29 cellular contexts compared by ENCODE assay signal in the genomic region with DNA sequence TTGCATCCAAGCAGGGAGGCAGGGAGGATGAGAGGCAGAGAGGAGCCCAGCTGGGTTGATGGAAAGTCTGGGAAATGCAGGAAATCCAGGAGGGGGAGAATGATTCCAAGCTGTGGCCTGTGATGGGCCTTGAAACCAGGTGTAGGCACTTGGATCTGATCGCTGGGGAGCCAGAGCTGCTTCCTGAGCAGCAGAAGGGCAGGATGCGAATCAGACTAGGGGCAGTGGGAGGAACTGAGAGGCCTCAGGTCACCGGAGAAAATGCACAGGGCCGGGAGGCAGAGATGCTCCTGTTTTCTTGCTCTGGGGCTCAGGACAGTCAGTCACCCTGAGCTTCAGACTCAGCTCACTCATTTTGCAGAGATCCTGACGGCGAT. TPM values are rescaled to one million over a fixed set of nuclear protein-coding genes. Genes with fewer than 3 reads are reported as not detected.
"Had no signal": no experiment of that assay in that cellular context is flagged by ENCODE, and none has a peak within 500 bp of the region (broad histone marks: within the 10 kb centered on the region; RNA-seq: fewer than 3 reads in every experiment).

No MANE protein-coding gene starts in this region.

- DNase-seq: colonic mucosa; effector CD8-positive, alpha-beta T cell; endodermal cell; foreskin fibroblast; gastrocnemius medialis; heart left ventricle; left cardiac atrium; left lung; mesenchymal stem cell; naive thymus-derived CD8-positive, alpha-beta T cell; nephron progenitor cell; pancreas; stimulated activated CD4-positive, alpha-beta T cell treated with anti-CD3 and anti-CD28 coated beads, Interleukin-12 subunit alpha, Interleukin-12 subunit beta, amount 100 ng/mL, for 4 hours; stimulated activated CD4-positive, alpha-beta T cell treated with anti-CD3 and anti-CD28 coated beads, Interleukin-2, amount 100 ng/mL, for 24 hours; stimulated activated CD4-positive, alpha-beta T cell treated with anti-CD3 and anti-CD28 coated beads, Interleukin-4, amount 100 ng/mL, for 24 hours; stimulated activated naive CD4-positive, alpha-beta T cell treated with Interleukin-2 at 50 U/mL for 16 hours; stomach; thyroid gland; trophoblast cell had no signal

- H3K27ac ChIP-seq: colonic mucosa, epithelial cell of prostate, gastrocnemius medialis, heart left ventricle, hepatocyte, left lung, neutrophil, pancreas, stomach, thyroid gland, vagina had no signal

- ATAC-seq: esophagus mucosa; gastrocnemius medialis; heart left ventricle; left cardiac atrium; left lung; naive thymus-derived CD8-positive, alpha-beta T cell; pancreas; sciatic nerve; stimulated activated effector memory CD8-positive, alpha-beta T cell treated with anti-CD3 and anti-CD28 coated beads, Interleukin-12 subunit alpha, Interleukin-12 subunit beta, amount 100 ng/mL, for 72 hours had no signal

- H2AFZ ChIP-seq: hepatocyte had no signal

- H3K4me2 ChIP-seq: hepatocyte, smooth muscle cell had no signal

- H3K27ac Mint-ChIP-seq: dendritic cell treated with granulocyte-macrophage colony-stimulating factor and Interleukin-4, amounts not matched to agents 40 ng/mL and 50 ng/mL, for 4 days; endodermal cell; stimulated activated effector memory CD8-positive, alpha-beta T cell treated with anti-CD3 and anti-CD28 coated beads, Interleukin-12 subunit alpha, Interleukin-12 subunit beta, amount 100 ng/mL, for 72 hours had no signal

- H3K36me3 ChIP-seq: colonic mucosa, gastrocnemius medialis, heart left ventricle, left lung, neutrophil, pancreas, stomach, thyroid gland, vagina had no signal

- H3K9me3 ChIP-seq: colonic mucosa, gastrocnemius medialis, heart left ventricle, left lung, neutrophil, pancreas, stomach, thyroid gland, vagina had no signal

- H3K27me3 ChIP-seq: colonic mucosa, gastrocnemius medialis, hepatocyte, left lung, neutrophil, pancreas, stomach, thyroid gland, vagina had no signal

- H3K4me3 Mint-ChIP-seq: dendritic cell treated with granulocyte-macrophage colony-stimulating factor and Interleukin-4, amounts not matched to agents 40 ng/mL and 50 ng/mL, for 4 days; endodermal cell; naive thymus-derived CD8-positive, alpha-beta T cell; nephron progenitor cell; stimulated activated effector memory CD8-positive, alpha-beta T cell treated with anti-CD3 and anti-CD28 coated beads, Interleukin-12 subunit alpha, Interleukin-12 subunit beta, amount 100 ng/mL, for 72 hours had no signal

- H3K4me3 ChIP-seq: colonic mucosa, gastrocnemius medialis, heart left ventricle, hepatocyte, left lung, pancreas, smooth muscle cell, stomach, thyroid gland, vagina had no signal

- H3K36me3 Mint-ChIP-seq: naive thymus-derived CD8-positive, alpha-beta T cell; stimulated activated effector memory CD8-positive, alpha-beta T cell treated with anti-CD3 and anti-CD28 coated beads, Interleukin-12 subunit alpha, Interleukin-12 subunit beta, amount 100 ng/mL, for 72 hours had no signal

- H3K4me1 ChIP-seq: colonic mucosa, pancreas had no signal

- H3K79me2 ChIP-seq: hepatocyte had no signal

- H3K4me1 Mint-ChIP-seq: naive thymus-derived CD8-positive, alpha-beta T cell; stimulated activated effector memory CD8-positive, alpha-beta T cell treated with anti-CD3 and anti-CD28 coated beads, Interleukin-12 subunit alpha, Interleukin-12 subunit beta, amount 100 ng/mL, for 72 hours had no signal

- H3K9me3 Mint-ChIP-seq: dendritic cell treated with granulocyte-macrophage colony-stimulating factor and Interleukin-4, amounts not matched to agents 40 ng/mL and 50 ng/mL, for 4 days; endodermal cell; naive thymus-derived CD8-positive, alpha-beta T cell; nephron progenitor cell; stimulated activated effector memory CD8-positive, alpha-beta T cell treated with anti-CD3 and anti-CD28 coated beads, Interleukin-12 subunit alpha, Interleukin-12 subunit beta, amount 100 ng/mL, for 72 hours had no signal

RNA-seq across cellular contexts. Expression of gene MEOX1, which starts 29.6 kb away (rescaled TPM):
- total RNA-seq: endodermal cell; lung microvascular endothelial cell; naive thymus-derived CD8-positive, alpha-beta T cell had no signal
